8 cellular contexts compared by ENCODE assay signal in genomic region chr15:100918034-100918689, GRCh38. TPM values are rescaled to one million over a fixed set of nuclear protein-coding genes. Genes with fewer than 3 reads are reported as not detected.
DNase-seq lines count a peak whose midpoint lies in the region; ATAC-seq and TF ChIP-seq lines count a peak whose summit lies in the region.

No MANE protein-coding gene starts in this region.

- POLR2A ChIA-PET in activated naive CD8-positive, alpha-beta T cell treated with anti-CD3 and anti-CD28 coated beads, Interleukin-2, amount 10 ng/mL, durations not matched to agents 7 days and 5 days (lab: Charles Lee) = no interaction called here

- no peak overlapping the region for H3K27ac Mint-ChIP-seq in activated naive CD8-positive, alpha-beta T cell treated with anti-CD3 and anti-CD28 coated beads, Interleukin-2, amount 10 ng/mL, durations not matched to agents 7 days and 5 days
- H3K27ac Mint-ChIP-seq in progenitor cell of endocrine pancreas = no peak overlapping the region

- peaks cover 63% of the 10 kb centered on the region for H3K27me3 ChIP-seq in HUES6 (ENCODE audit: control insufficient read depth, insufficient read depth, low read length)

- TF ChIP-seq CTCF in progenitor cell of endocrine pancreas (IDR thresholded peaks at IDR 0.05; ENCODE audit: unreplicated experiment) = peak; percentile 85

- no peaks in the 10 kb centered on the region for H3K9me3 Mint-ChIP-seq in activated naive CD8-positive, alpha-beta T cell treated with anti-CD3 and anti-CD28 coated beads, Interleukin-2, amount 10 ng/mL, durations not matched to agents 7 days and 5 days
- H3K9me3 Mint-ChIP-seq in progenitor cell of endocrine pancreas (ENCODE audit: low read depth) = peaks cover 4% of the 10 kb centered on the region

- peak overlapping the region; percentile 54 for H3K4me3 ChIP-seq in HUES6 (ENCODE audit: low read depth, low read length)

- H3K4me1 Mint-ChIP-seq in activated naive CD8-positive, alpha-beta T cell treated with anti-CD3 and anti-CD28 coated beads, Interleukin-2, amount 10 ng/mL, durations not matched to agents 7 days and 5 days = peaks cover 16% of the 10 kb centered on the region
- H3K4me1 Mint-ChIP-seq in progenitor cell of endocrine pancreas (ENCODE audit: low read depth) = peaks cover 3% of the 10 kb centered on the region

- H3K4me3 Mint-ChIP-seq in activated naive CD8-positive, alpha-beta T cell treated with anti-CD3 and anti-CD28 coated beads, Interleukin-2, amount 10 ng/mL, durations not matched to agents 7 days and 5 days = peak overlapping the region; percentile 82
- H3K4me3 Mint-ChIP-seq in progenitor cell of endocrine pancreas (ENCODE audit: low read depth) = peak overlapping the region; percentile 59

- H3K27ac ChIP-seq in HUES6 (ENCODE audit: low read depth, low read length) = no peak overlapping the region

- DNase-seq in Daoy (ENCODE audit: low read depth) = peak; percentile 79
- DNase-seq in activated naive CD8-positive, alpha-beta T cell treated with anti-CD3 and anti-CD28 coated beads, Interleukin-2, amount 10 ng/mL, durations not matched to agents 7 days and 5 days = peak; percentile 88
- peak; percentile 85 for DNase-seq in left cardiac atrium
- peak; percentile 73 for DNase-seq in progenitor cell of endocrine pancreas (ENCODE audit: low spot score, unreplicated experiment)
- peak; percentile 84 for DNase-seq in ureter (ENCODE audit: low spot score)

- H3K36me3 ChIP-seq in HUES6 (ENCODE audit: control insufficient read depth, insufficient read depth, low read length) = no peaks in the 10 kb centered on the region

- H3K27me3 Mint-ChIP-seq in activated naive CD8-positive, alpha-beta T cell treated with anti-CD3 and anti-CD28 coated beads, Interleukin-2, amount 10 ng/mL, durations not matched to agents 7 days and 5 days = peaks cover 67% of the 10 kb centered on the region
- H3K27me3 Mint-ChIP-seq in progenitor cell of endocrine pancreas = peaks cover 66% of the 10 kb centered on the region

- no peak overlapping the region for H3K9ac ChIP-seq in HUES6 (ENCODE audit: low read length)

- intact Hi-C loops in left cardiac atrium (cut with DNase I) = loop anchor here (1.0 to 10.0 kb wide), 3 partner anchors 84 to 347 kb away; no protein-coding TSS in a partner anchor

- ATAC-seq in GM21423 (IDR thresholded peaks at IDR 0.05; ENCODE audit: unreplicated experiment) (peak; percentile 63), SK-N-SH treated with all-trans-retinoic acid at 6 μM for 48 hours (peak; percentile 94), left cardiac atrium (peak; percentile 89 to 93)
- ATAC-seq in activated naive CD8-positive, alpha-beta T cell treated with anti-CD3 and anti-CD28 coated beads, Interleukin-2, amount 10 ng/mL, durations not matched to agents 7 days and 5 days (ENCODE audit: low read depth) = peak; percentile 94

- no peaks in the 10 kb centered on the region for H3K9me3 ChIP-seq in HUES6 (ENCODE audit: control insufficient read depth, insufficient read depth, low read depth, low read length)

- H3K4me1 ChIP-seq in HUES6 (ENCODE audit: control insufficient read depth, insufficient read depth, low read length) = 0 out of 2 replicates have a peak, but pooled peaks cover 3% of the 10 kb centered on the region

- no peaks in the 10 kb centered on the region for H3K36me3 Mint-ChIP-seq in activated naive CD8-positive, alpha-beta T cell treated with anti-CD3 and anti-CD28 coated beads, Interleukin-2, amount 10 ng/mL, durations not matched to agents 7 days and 5 days
- H3K36me3 Mint-ChIP-seq in progenitor cell of endocrine pancreas (ENCODE audit: insufficient read depth) = no peaks in the 10 kb centered on the region

TF ChIP-seq in SK-N-SH treated with all-trans-retinoic acid at 6 μM for 48 hours, 23 proteins besides CTCF, POLR2A, EP300 and RAD21:
- TF ChIP-seq SNAI2 (CRISPR knock-in tag; IDR thresholded peaks at IDR 0.05) = no peak
- no peak for TF ChIP-seq ISL1 (CRISPR knock-in tag; IDR thresholded peaks at IDR 0.05)
- no peak for TF ChIP-seq ARNTL (CRISPR knock-in tag; IDR thresholded peaks at IDR 0.05; ENCODE audit: borderline replicate concordance, low read depth)

RNA-seq across cellular contexts. Expression of gene LRRK1, which starts 1.0 kb away (rescaled TPM):
- total RNA-seq in Daoy (2014; rRNA removed; shearing (Covaris generic)) = 7.1 and 7.2 TPM in 2 replicates
- under 1 TPM; 0.48 to 0.97 TPM for total RNA-seq in activated naive CD8-positive, alpha-beta T cell treated with anti-CD3 and anti-CD28 coated beads, Interleukin-2, amount 10 ng/mL, durations not matched to agents 7 days and 5 days
- total RNA-seq in left cardiac atrium (1 to 10 TPM; 5.2 to 9.1 TPM), progenitor cell of endocrine pancreas (0.86 and 1.6 TPM in 2 replicates), ureter (29.5 TPM)

RNA-seq across cellular contexts. Expression of gene ALDH1A3, which starts 38.5 kb away (rescaled TPM):
- 141 and 215 TPM in 2 replicates for total RNA-seq in Daoy (2014; rRNA removed; shearing (Covaris generic))
- not detected for total RNA-seq in activated naive CD8-positive, alpha-beta T cell treated with anti-CD3 and anti-CD28 coated beads, Interleukin-2, amount 10 ng/mL, durations not matched to agents 7 days and 5 days
- total RNA-seq in left cardiac atrium = 10 to 100 TPM in 1 of 2 donors, 1 to 10 TPM in 1; 3.4 to 13.7 TPM
- 0.33 and 0.41 TPM in 2 replicates for total RNA-seq in progenitor cell of endocrine pancreas
- total RNA-seq in ureter = 24.2 TPM
